In genomic region chr5:69086206-69086605, GRCh38 we compare ENCODE assay signal across 28 cellular contexts.
"Had no signal": no experiment of that assay in that cellular context is flagged by ENCODE, and none has a peak within 500 bp of the region (broad histone marks: within the 10 kb centered on the region; RNA-seq: fewer than 3 reads in every experiment).

No MANE protein-coding gene starts in this region.

- H3K4me1 Mint-ChIP-seq: activated T-helper 17 cell treated with anti-CD3 and anti-CD28 coated beads, Interleukin-2, amount 50 U/mL, for 72 hours; brain had no signal

- H3K27me3 ChIP-seq: adrenal gland, breast epithelium, esophagus muscularis mucosa, foreskin keratinocyte, gastrocnemius medialis had no signal

- DNase-seq: activated CD4-positive, alpha-beta memory T cell treated with anti-CD3 and anti-CD28 coated beads for 36 hours; activated CD4-positive, alpha-beta T cell treated with anti-CD3 and anti-CD28 coated beads for 36 hours; activated CD4-positive, alpha-beta T cell treated with anti-CD3 and anti-CD28 coated beads, Interleukin-2, amount 10 ng/mL, durations not matched to agents 24 days and 14 days; activated CD4-positive, CD25-positive, alpha-beta regulatory T cell; activated CD4-positive, CD25-positive, alpha-beta regulatory T cell treated with anti-CD3 and anti-CD28 coated beads, Interleukin-2, amount 50 U/mL, for 72 hours; activated CD8-positive, alpha-beta T cell treated with anti-CD3 and anti-CD28 coated beads, Interleukin-2, amount 10 ng/mL, durations not matched to agents 7 days and 5 days; activated effector memory CD4-positive, alpha-beta T cell treated with Interleukin-2 at 50 U/mL for 16 hours; activated gamma-delta T cell treated with Interleukin-2 at 50 U/mL for 16 hours; activated naive CD4-positive, alpha-beta T cell treated with anti-CD3 and anti-CD28 coated beads, Interleukin-2, amount 50 U/mL, for 16 hours; activated naive CD4-positive, alpha-beta T cell treated with Interleukin-2 at 50 U/mL for 16 hours; activated T-cell treated with anti-CD3 and anti-CD28 coated beads, Interleukin-2, amount 50 U/mL, for 4 hours; adrenal gland; amygdala; aorta; caudate nucleus; cortex of kidney; dermis blood vessel endothelial cell; effector CD4-positive, alpha-beta T cell; effector memory CD8-positive, alpha-beta T cell; erythroblast; foreskin keratinocyte; gastrocnemius medialis; T-helper 2 cell had no signal

- H3K4me1 ChIP-seq: adrenal gland, breast epithelium, esophagus muscularis mucosa, foreskin keratinocyte, gastrocnemius medialis had no signal

- H3K4me3 ChIP-seq: adrenal gland, breast epithelium, esophagus muscularis mucosa, gastrocnemius medialis had no signal

- ATAC-seq: activated CD4-positive, alpha-beta T cell treated with anti-CD3 and anti-CD28 coated beads for 36 hours; activated CD8-positive, alpha-beta T cell treated with anti-CD3 and anti-CD28 coated beads, Interleukin-2, amount 10 ng/mL, durations not matched to agents 7 days and 5 days; activated T-cell treated with anti-CD3 and anti-CD28 coated beads, Interleukin-2, amount 50 U/mL, for 4 hours; activated T-helper 17 cell treated with anti-CD3 and anti-CD28 coated beads, Interleukin-2, amount 50 U/mL, for 72 hours; effector memory CD8-positive, alpha-beta T cell; foreskin keratinocyte; gastrocnemius medialis had no signal

- H3K9me3 ChIP-seq: adrenal gland, breast epithelium, esophagus muscularis mucosa, gastrocnemius medialis had no signal

- H3K27me3 Mint-ChIP-seq: activated CD4-positive, alpha-beta memory T cell treated with anti-CD3 and anti-CD28 coated beads for 36 hours; activated CD4-positive, alpha-beta T cell treated with anti-CD3 and anti-CD28 coated beads for 36 hours; activated CD4-positive, alpha-beta T cell treated with anti-CD3 and anti-CD28 coated beads, Interleukin-2, amount 10 ng/mL, durations not matched to agents 24 days and 14 days; activated naive CD8-positive, alpha-beta T cell; activated T-helper 17 cell treated with anti-CD3 and anti-CD28 coated beads, Interleukin-2, amount 50 U/mL, for 72 hours; effector memory CD8-positive, alpha-beta T cell had no signal

- H3K27ac ChIP-seq: adrenal gland, breast epithelium, esophagus muscularis mucosa, foreskin keratinocyte, gastrocnemius medialis had no signal

- H3K36me3 Mint-ChIP-seq: activated CD4-positive, alpha-beta memory T cell treated with anti-CD3 and anti-CD28 coated beads for 36 hours; activated naive CD8-positive, alpha-beta T cell; brain had no signal

- H3K36me3 ChIP-seq: adrenal gland, breast epithelium, esophagus muscularis mucosa, gastrocnemius medialis had no signal

- H3K9me3 Mint-ChIP-seq: activated CD4-positive, alpha-beta memory T cell treated with anti-CD3 and anti-CD28 coated beads for 36 hours; activated CD4-positive, alpha-beta T cell treated with anti-CD3 and anti-CD28 coated beads, Interleukin-2, amount 10 ng/mL, durations not matched to agents 24 days and 14 days; activated T-cell treated with anti-CD3 and anti-CD28 coated beads, Interleukin-2, amount 50 U/mL, for 4 hours; activated T-helper 17 cell treated with anti-CD3 and anti-CD28 coated beads, Interleukin-2, amount 50 U/mL, for 72 hours; brain; effector memory CD8-positive, alpha-beta T cell had no signal

- H3K27ac Mint-ChIP-seq: activated CD4-positive, alpha-beta memory T cell treated with anti-CD3 and anti-CD28 coated beads for 36 hours; activated CD4-positive, alpha-beta T cell treated with anti-CD3 and anti-CD28 coated beads for 36 hours; activated CD4-positive, alpha-beta T cell treated with anti-CD3 and anti-CD28 coated beads, Interleukin-2, amount 10 ng/mL, durations not matched to agents 24 days and 14 days; activated CD8-positive, alpha-beta T cell treated with anti-CD3 and anti-CD28 coated beads, Interleukin-2, amount 10 ng/mL, durations not matched to agents 7 days and 5 days; activated naive CD8-positive, alpha-beta T cell; activated T-helper 17 cell treated with anti-CD3 and anti-CD28 coated beads, Interleukin-2, amount 50 U/mL, for 72 hours; brain; effector memory CD8-positive, alpha-beta T cell had no signal

- H3K4me3 Mint-ChIP-seq: activated CD4-positive, alpha-beta memory T cell treated with anti-CD3 and anti-CD28 coated beads for 36 hours; activated CD4-positive, alpha-beta T cell treated with anti-CD3 and anti-CD28 coated beads for 36 hours; activated CD4-positive, alpha-beta T cell treated with anti-CD3 and anti-CD28 coated beads, Interleukin-2, amount 10 ng/mL, durations not matched to agents 24 days and 14 days; activated CD8-positive, alpha-beta T cell treated with anti-CD3 and anti-CD28 coated beads, Interleukin-2, amount 10 ng/mL, durations not matched to agents 7 days and 5 days; activated naive CD8-positive, alpha-beta T cell; activated T-cell treated with anti-CD3 and anti-CD28 coated beads, Interleukin-2, amount 50 U/mL, for 4 hours; activated T-helper 17 cell treated with anti-CD3 and anti-CD28 coated beads, Interleukin-2, amount 50 U/mL, for 72 hours; brain; effector memory CD8-positive, alpha-beta T cell had no signal
